ENCODE assay signal across 9 cellular contexts in the genomic region with DNA sequence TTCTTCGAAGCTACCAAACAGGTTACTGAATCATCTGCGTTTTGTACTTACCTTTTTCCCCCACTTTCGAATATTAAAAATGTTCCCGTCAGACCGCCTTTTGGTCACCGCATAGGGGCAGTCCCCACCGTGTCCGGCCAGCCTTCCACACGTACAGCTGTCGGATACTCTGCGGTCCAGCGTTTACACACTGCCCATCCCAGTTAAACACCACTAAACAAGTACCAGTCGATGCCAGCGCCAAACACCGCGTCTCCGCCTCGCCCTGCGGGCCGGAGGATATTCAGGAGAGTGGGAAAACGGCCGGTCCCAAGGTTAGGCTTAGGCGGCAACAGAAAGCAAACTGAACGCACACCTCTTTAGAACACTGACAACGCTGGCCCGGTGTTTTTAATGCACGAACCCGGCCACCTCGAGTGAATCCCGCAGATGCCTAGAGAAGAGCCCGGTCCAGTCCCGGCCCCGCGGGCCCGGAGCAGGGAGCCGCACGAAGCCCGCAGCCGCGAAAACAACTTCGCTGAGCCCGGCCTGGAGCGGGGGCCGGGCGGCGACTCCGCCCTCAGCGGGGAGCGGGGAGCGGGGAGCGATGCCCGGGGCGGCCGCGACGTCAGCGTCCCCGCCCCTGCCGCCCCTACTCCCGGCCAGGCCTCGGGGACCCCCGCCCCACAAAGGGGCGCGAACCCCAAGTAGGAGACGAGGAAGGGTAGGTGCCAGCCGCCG. TPM values are rescaled to one million over a fixed set of nuclear protein-coding genes. Genes with fewer than 3 reads are reported as not detected.
DNase-seq lines count a peak whose midpoint lies in the region; ATAC-seq, FAIRE-seq and TF ChIP-seq lines count a peak whose summit lies in the region.
"Had no signal": no experiment of that assay in that cellular context is flagged by ENCODE, and none has a peak within 500 bp of the region (broad histone marks: within the 10 kb centered on the region; RNA-seq: fewer than 3 reads in every experiment).

No MANE protein-coding gene starts in this region.

- TF ChIP-seq POLR2A in spleen (IDR thresholded peaks at IDR 0.05) = no peak

- FAIRE-seq in kidney (lab: Jason Lieb, UNC) = no peak
- FAIRE-seq in D721Med (lab: Jason Lieb, UNC) = no peak

- in situ Hi-C loops in brain microvascular endothelial cell (cut with HindIII; ENCODE audit: low pct_ligation_motif_present, low sequenced_read_pairs) = no loop called here

- intact Hi-C loops in kidney (cut with DNase I) = no loop called here
- intact Hi-C loops in spleen (cut with DNase I; ENCODE audit: low total_unique reads) = no loop called here

- H3K4me1 ChIP-seq in kidney (ENCODE audit: control insufficient read depth in 1 of 2, insufficient read depth in 1 of 2, low read depth in 1 of 2, low read length in 2 of 2) (no peaks in the 10 kb centered on the region), spleen (peaks cover 10 to 53% (median 27%) of the 10 kb centered on the region in 6 donors)

- DNase-seq in AG08395 (ENCODE audit: low spot score) = peak; percentile 77
- peak; percentile 25 for DNase-seq in GM04504 (ENCODE audit: low read depth)
- DNase-seq in NCI-H226 = peak; percentile 35
- DNase-seq in brain microvascular endothelial cell = peak; percentile 27
- peak; percentile 87 for DNase-seq in kidney
- DNase-seq in spleen = no peak
- DNase-seq in D721Med (ENCODE audit: insufficient read length, low spot score) = no peak

- peak overlapping the region; percentile 86 for H3K27ac ChIP-seq in brain microvascular endothelial cell
- H3K27ac ChIP-seq in kidney (ENCODE audit: low read depth in 2 of 2, low read length in 2 of 2) = peak overlapping the region; percentile 96 to 97
- peak overlapping the region; percentile 73 to 97 (median 94) for H3K27ac ChIP-seq in spleen

- peak overlapping the region; percentile 74 for H3K4me3 ChIP-seq in brain microvascular endothelial cell (ENCODE audit: low read depth, low read length)
- peak overlapping the region; percentile 87 to 94 for H3K4me3 ChIP-seq in kidney (ENCODE audit: low read length in 2 of 2)
- peak overlapping the region; percentile 87 to 99 (median 95) for H3K4me3 ChIP-seq in spleen

- peak overlapping the region; percentile 85 to 95 for H3K9ac ChIP-seq in kidney (ENCODE audit: low read length in 2 of 2)

- no peak for TF ChIP-seq CTCF in brain microvascular endothelial cell (IDR thresholded peaks at IDR 0.05; ENCODE audit: low read depth, low read length, missing control alignments)
- TF ChIP-seq CTCF in kidney (IDR thresholded peaks at IDR 0.05; ENCODE audit: borderline replicate concordance, extremely low read depth, insufficient read depth) = no peak
- peak in 1 of 11 experiments; percentile 11 for TF ChIP-seq CTCF in spleen (IDR thresholded peaks at IDR 0.05 in 8 of 11, conservative IDR thresholded peaks at IDR 0.05 in 3 of 11)
- TF ChIP-seq CTCF in D721Med (IDR thresholded peaks at IDR 0.05; ENCODE audit: insufficient read depth, missing control alignments) = no peak

- H3K36me3 ChIP-seq in brain microvascular endothelial cell (replicated peaks) = peaks cover 5% of the 10 kb centered on the region
- H3K36me3 ChIP-seq in kidney (ENCODE audit: control insufficient read depth in 1 of 2, insufficient read depth in 2 of 2, low read length in 2 of 2) = peaks cover 0 to 4% of the 10 kb centered on the region in 2 donors
- H3K36me3 ChIP-seq in spleen = peaks cover 0 to 12% (median 0%) of the 10 kb centered on the region in 6 donors

- H3K9me3 ChIP-seq in kidney (ENCODE audit: control insufficient read depth in 1 of 2, low read length in 2 of 2) (no peaks in the 10 kb centered on the region), spleen (no peaks in the 10 kb centered on the region)

- H3K27me3 ChIP-seq in brain microvascular endothelial cell (replicated peaks) = no peaks in the 10 kb centered on the region
- peaks cover 0 to 8% (median 0%) of the 10 kb centered on the region in 7 donors for H3K27me3 ChIP-seq in spleen (replicated peaks in 1 of 7)

- WGBS in spleen, 5 donors = 0 to 1% (median 1%) methylated on average over 50 to 67 of the region's 67 CpGs

- ATAC-seq in HG02763 (IDR thresholded peaks at IDR 0.05; ENCODE audit: unreplicated experiment) = peak; percentile 24

RNA-seq across cellular contexts. Expression of a gene that starts 0.7 kb away (rescaled TPM):
- total RNA-seq in kidney = 11.0 TPM
- 6.0 TPM for polyA plus RNA-seq in kidney (ENCODE audit: insufficient read depth, low read depth, low replicate concordance)
- 10 to 100 TPM in 4 of 7 donors, 1 to 10 TPM in 3; 6.6 to 14.0 (median 10.5) TPM for total RNA-seq in spleen
- 1 to 10 TPM; 3.4 to 6.0 (median 4.4) TPM for polyA plus RNA-seq in spleen

RNA-seq across cellular contexts. Expression of a gene that starts 10.1 kb away (rescaled TPM):
- total RNA-seq in kidney (25.0 TPM), spleen (10 to 100 TPM; 18.5 to 41.5 (median 29.4) TPM)
- polyA plus RNA-seq in kidney (ENCODE audit: insufficient read depth, low read depth, low replicate concordance) (13.9 TPM), spleen (10 to 100 TPM in 1 of 3 donors, 1 to 10 TPM in 2; 5.0 to 12.0 (median 6.2) TPM)

RNA-seq across cellular contexts. Expression of a gene that starts 11.9 kb away (rescaled TPM):
- total RNA-seq in kidney (14.4 TPM), spleen (10 to 100 TPM; 13.0 to 27.1 (median 15.5) TPM)
- polyA plus RNA-seq in kidney (ENCODE audit: insufficient read depth, low read depth, low replicate concordance) (28.7 TPM), spleen (10 to 100 TPM; 21.5 to 29.1 (median 24.0) TPM)

RNA-seq across cellular contexts. Expression of a gene that starts 33.0 kb away (rescaled TPM):
- 45.5 TPM for total RNA-seq in kidney
- 27.1 TPM for polyA plus RNA-seq in kidney (ENCODE audit: insufficient read depth, low read depth, low replicate concordance)
- 10 to 100 TPM; 23.5 to 61.0 (median 48.0) TPM for total RNA-seq in spleen
- polyA plus RNA-seq in spleen = 100 to 1,000 TPM in 1 of 3 donors, 10 to 100 TPM in 2; 53.1 to 131 (median 89.3) TPM

RNA-seq across cellular contexts. Expression of a gene that starts 57.7 kb away (rescaled TPM):
- total RNA-seq in kidney = not detected
- not detected for polyA plus RNA-seq in kidney (ENCODE audit: insufficient read depth, low read depth, low replicate concordance)
- under 1 TPM; 0.13 to 0.88 (median 0.56) TPM for total RNA-seq in spleen
- under 1 TPM; 0.09 to 0.51 (median 0.33) TPM for polyA plus RNA-seq in spleen
- total RNA-seq: T-helper 1 cell treated with Interleukin-12 subunit alpha and Interleukin-12 subunit beta and Interleukin-4 antibody, amounts not matched to agents 30 ng/mL and 1 ng/mL, for 36 hours had no signal

Comparison
In these comparisons a context has a peak if more than half of its experiments do, and no peak if none do; other contexts are left out.
1. DNase-seq: peak in AG08395 (single experiment), GM04504 (single experiment), NCI-H226 (single experiment), brain microvascular endothelial cell (single experiment) and kidney (single experiment); none in spleen (single experiment) and D721Med (single experiment).
2. Peak in every context shown above with its lines, with median percentiles within 50 percentile points of each other: H3K27ac ChIP-seq and H3K4me3 ChIP-seq.